Comparison of ENCODE assay signal across 23 cellular contexts in the genomic region with DNA sequence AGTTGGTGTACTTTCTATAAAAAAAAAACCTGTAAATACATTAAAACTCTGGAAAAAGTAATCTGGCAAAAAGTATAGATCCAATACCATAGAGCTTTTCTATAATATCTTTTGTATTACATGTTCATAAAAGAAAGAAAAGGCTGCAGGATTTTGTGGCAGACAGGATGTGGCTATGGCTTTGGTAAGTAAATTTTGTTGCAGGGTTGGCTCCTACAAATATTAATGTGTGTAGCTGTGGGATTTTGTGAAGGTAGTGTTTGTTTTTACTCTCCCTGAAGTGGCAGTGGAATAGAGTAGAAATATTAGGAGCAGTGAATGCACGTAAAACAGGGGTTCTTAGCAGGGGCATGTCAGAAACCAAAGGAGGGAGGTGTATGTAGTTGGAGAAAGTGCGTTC.
"Had no signal": no experiment of that assay in that cellular context is flagged by ENCODE, and none has a peak within 500 bp of the region (broad histone marks: within the 10 kb centered on the region; RNA-seq: fewer than 3 reads in every experiment).

No MANE protein-coding gene starts in this region.

- H3K9me3 ChIP-seq: MG63, SJSA1 had no signal

- H3K27ac ChIP-seq: KMS-11, SJSA1, SK-N-MC had no signal

- DNase-seq: IMR-90, MG63, NCI-H1092, NCI-H1105 treated with DMSO at 0.1 percent for 48 hours, NCI-H1417 treated with DMSO at 0.1 percent for 48 hours, NCI-H146, NCI-H1694 treated with DMSO at 0.1 percent for 48 hours, NCI-H2029, NCI-H2171, NCI-H226, NCI-H446, NCI-H510A, NCI-H524 treated with DMSO at 0.1 percent for 48 hours, NCI-H69, NCI-H774, Right ventricle myocardium superior, RPMI8226, SIG-M5 had no signal

- H3K27me3 ChIP-seq: MG63, SJSA1 had no signal

- H3K4me3 ChIP-seq: K562, MG63, SJSA1, SK-N-MC had no signal

- ATAC-seq: HepG2, K562 had no signal

- H3K36me3 ChIP-seq: MG63, SJSA1 had no signal

- H3K4me1 ChIP-seq: SJSA1 had no signal
